ENCODE assay signal across 12 cellular contexts in genomic region chr6:111774346-111774703, GRCh38.
A peak's percentile ranks its signal among the peaks of the same experiment; 100 is the strongest.
DNase-seq lines count a peak whose midpoint lies in the region; ATAC-seq and TF ChIP-seq lines count a peak whose summit lies in the region.
"Had no signal": no experiment of that assay in that cellular context is flagged by ENCODE, and none has a peak within 500 bp of the region (broad histone marks: within the 10 kb centered on the region; RNA-seq: fewer than 3 reads in every experiment).

No MANE protein-coding gene starts in this region.

- H3K27ac Mint-ChIP-seq in stimulated activated naive CD8-positive, alpha-beta T cell treated with anti-CD3 and anti-CD28 coated beads, Interleukin-15, Interleukin-2, amounts not matched to agents 100 ng/mL and 50 ng/mL, for 24 hours, result peak overlapping the region; percentile 82

- TF ChIP-seq CTCF in RWPE2 (IDR thresholded peaks at IDR 0.05; ENCODE audit: poor library complexity, severe bottlenecking), result no peak
- no peak for TF ChIP-seq CTCF in fibroblast of pulmonary artery (IDR thresholded peaks at IDR 0.05; ENCODE audit: low read length, missing control alignments)

- no peaks in the 10 kb centered on the region for H3K4me1 ChIP-seq in RWPE2 (ENCODE audit: insufficient read depth, poor library complexity, severe bottlenecking)

- H3K27me3 Mint-ChIP-seq in stimulated activated naive CD8-positive, alpha-beta T cell treated with anti-CD3 and anti-CD28 coated beads, Interleukin-15, Interleukin-2, amounts not matched to agents 100 ng/mL and 50 ng/mL, for 24 hours, result no peaks in the 10 kb centered on the region

- no peak for DNase-seq in stimulated activated naive CD8-positive, alpha-beta T cell treated with anti-CD3 and anti-CD28 coated beads, Interleukin-15, Interleukin-2, amounts not matched to agents 100 U/mL and 50 U/mL, for 24 hours
- DNase-seq in RWPE2 (ENCODE audit: low spot score) (no peak), fibroblast of pulmonary artery (ENCODE audit: low read depth) (peak; percentile 44), NCI-H446 (lab: John Stamatoyannopoulos, UW) (no peak), H7 (no peak), HPDE6-E6E7 (ENCODE audit: extremely low spot score) (no peak)
- DNase-seq: activated T-cell treated with anti-CD3 and anti-CD28 coated beads for 4 hours; KBM-7; NCI-H774; stimulated activated CD4-positive, alpha-beta T cell treated with anti-CD3 and anti-CD28 coated beads, Interleukin-4, amount 100 ng/mL, for 1 hour had no signal

- ATAC-seq in stimulated activated naive CD8-positive, alpha-beta T cell treated with anti-CD3 and anti-CD28 coated beads, Interleukin-15, Interleukin-2, amounts not matched to agents 100 U/mL and 50 U/mL, for 24 hours, result no peak
- peak; percentile 31; the same call in 1 of the 3 replicates for ATAC-seq in RWPE2 (ENCODE audit: low read depth)

- H3K9me3 Mint-ChIP-seq in stimulated activated naive CD8-positive, alpha-beta T cell treated with anti-CD3 and anti-CD28 coated beads, Interleukin-15, Interleukin-2, amounts not matched to agents 100 ng/mL and 50 ng/mL, for 24 hours, result no peaks in the 10 kb centered on the region
- H3K9me3 Mint-ChIP-seq: CD14-positive monocyte had no signal

- no peaks in the 10 kb centered on the region for H3K9me3 ChIP-seq in RWPE2 (ENCODE audit: severe bottlenecking)

- no peaks in the 10 kb centered on the region for H3K36me3 ChIP-seq in RWPE2 (ENCODE audit: low read depth)
- no peaks in the 10 kb centered on the region for H3K36me3 ChIP-seq in H7 (replicated peaks; ENCODE audit: control insufficient read depth, insufficient read depth, low read length)

- H3K36me3 Mint-ChIP-seq in stimulated activated naive CD8-positive, alpha-beta T cell treated with anti-CD3 and anti-CD28 coated beads, Interleukin-15, Interleukin-2, amounts not matched to agents 100 ng/mL and 50 ng/mL, for 24 hours (ENCODE audit: low read depth), result peaks cover 72% of the 10 kb centered on the region

- H3K4me3 ChIP-seq in RWPE2 (ENCODE audit: severe bottlenecking) (no peak overlapping the region), fibroblast of pulmonary artery (replicated peaks; ENCODE audit: low read depth, low read length) (no peak overlapping the region), H7 (ENCODE audit: insufficient read depth, low read depth, low read length) (no peak overlapping the region)

- H3K4me1 Mint-ChIP-seq in stimulated activated naive CD8-positive, alpha-beta T cell treated with anti-CD3 and anti-CD28 coated beads, Interleukin-15, Interleukin-2, amounts not matched to agents 100 ng/mL and 50 ng/mL, for 24 hours (ENCODE audit: low read depth), result peaks cover 91% of the 10 kb centered on the region

- no peak overlapping the region for H3K4me3 Mint-ChIP-seq in stimulated activated naive CD8-positive, alpha-beta T cell treated with anti-CD3 and anti-CD28 coated beads, Interleukin-15, Interleukin-2, amounts not matched to agents 100 ng/mL and 50 ng/mL, for 24 hours
- H3K4me3 Mint-ChIP-seq: CD14-positive monocyte had no signal

- no peaks in the 10 kb centered on the region for H3K27me3 ChIP-seq in RWPE2 (ENCODE audit: insufficient read depth, poor library complexity, severe bottlenecking)
- H3K27me3 ChIP-seq in H7 (ENCODE audit: control insufficient read depth, insufficient read depth, low read length), result no peaks in the 10 kb centered on the region

- no peak overlapping the region for H3K27ac ChIP-seq in RWPE2 (ENCODE audit: poor library complexity, severe bottlenecking)
